8 cellular contexts compared by ENCODE assay signal in genomic region chr19:4064551-4065260, GRCh38. TPM values are rescaled to one million over a fixed set of nuclear protein-coding genes. Genes with fewer than 3 reads are reported as not detected.
A peak's percentile ranks its signal among the peaks of the same experiment; 100 is the strongest.
DNase-seq lines count a peak whose midpoint lies in the region; ATAC-seq, FAIRE-seq and TF ChIP-seq lines count a peak whose summit lies in the region.

No MANE protein-coding gene starts in this region.

- POLR2A ChIA-PET in Caco-2 (lab: Charles Lee) (no interaction called here), HepG2 (lab: Yijun Ruan, JAX) (interaction anchor here (1.0 to 2.0 kb wide), 3 partner anchors 12 to 244 kb away, joined by 3 to 10 read pairs (median 8); no protein-coding TSS in a partner anchor)

- H3K4me1 ChIP-seq in Caco-2 (peaks cover 37% of the 10 kb centered on the region), colonic mucosa (peaks cover 36% of the 10 kb centered on the region), HepG2 (ENCODE audit: insufficient read depth, low read length) (peaks cover 59% of the 10 kb centered on the region)

- no peak overlapping the region for H2AFZ ChIP-seq in HepG2 (ENCODE audit: low read length)

- H3K36me3 ChIP-seq in Caco-2 (ENCODE audit: control insufficient read depth, insufficient read depth, low read length) (no peaks in the 10 kb centered on the region; the same call in none of the 2 replicates), colonic mucosa (no peaks in the 10 kb centered on the region), HepG2 (replicated peaks in 1 of 2; ENCODE audit: control insufficient read depth in 1 of 2, insufficient read depth in 2 of 2, low read length in 2 of 2) (peaks cover 5 to 15% of the 10 kb centered on the region in 2 experiments)

- intact Hi-C loops in Caco-2 (cut with micrococcal nuclease; ENCODE audit: unreplicated experiment): loop anchor here (5.0 to 10.0 kb wide), 3 partner anchors 57 to 80 kb away; partner anchors contain the start of genes EEF2, MAP2K2 and PIAS4
- intact Hi-C loops in colonic mucosa (cut with DNase I): no loop called here
- intact Hi-C loops in HepG2 (cut with micrococcal nuclease; ENCODE audit: unreplicated experiment): loop anchor here (5.0 kb wide), 1 partner anchor 588 kb away; no protein-coding TSS in a partner anchor

- peak overlapping the region; percentile 85 for H3K4me2 ChIP-seq in HepG2 (ENCODE audit: low read depth, low read length)

- H3K9me3 Mint-ChIP-seq in Caco-2 (ENCODE audit: unreplicated experiment): no peaks in the 10 kb centered on the region
- H3K9me3 Mint-ChIP-seq in HFFc6: no peaks in the 10 kb centered on the region

- in situ Hi-C loops in HepG2 (cut with HindIII; ENCODE audit: extremely low pct_ligation_motif_present, low pct_unique_long_range_greater_than_20kb): no loop called here

- no peaks in the 10 kb centered on the region for H3K9me3 ChIP-seq in Caco-2
- H3K9me3 ChIP-seq in colonic mucosa: no peaks in the 10 kb centered on the region
- H3K9me3 ChIP-seq in HepG2 (ENCODE audit: low read length): no peaks in the 10 kb centered on the region

- TF ChIP-seq POLR2A in HepG2 (IDR thresholded peaks at IDR 0.05; ENCODE audit: insufficient read depth in 1 of 2, low read depth in 2 of 2, low read length in 2 of 2): 0 out of 4 replicates have a peak, but pooled peaks of 1 of the 2 experiments have one; percentile 31

- H3K4me1 Mint-ChIP-seq in Caco-2 (ENCODE audit: low read depth, unreplicated experiment) (no peaks in the 10 kb centered on the region), HFFc6 (ENCODE audit: low read depth) (peaks cover 15% of the 10 kb centered on the region)

- no peak for FAIRE-seq in HepG2 (lab: Jason Lieb, UNC)

- peak overlapping the region; percentile 99 for H3K27ac ChIP-seq in colonic mucosa
- H3K27ac ChIP-seq in HepG2 (ENCODE audit: extremely low read length, insufficient read depth, low read length): peak overlapping the region; percentile 85

- H3K4me3 Mint-ChIP-seq in Caco-2 (ENCODE audit: unreplicated experiment) (peak overlapping the region; percentile 68), HFFc6 (peak overlapping the region; percentile 92)

- WGBS in HepG2 (ENCODE audit: low lambda C conversion rate): 0% methylated on average over 15 of the region's 56 CpGs

- CTCF ChIA-PET in Caco-2 (lab: Charles Lee) (no interaction called here), HepG2 (lab: Yijun Ruan, JAX; ENCODE audit: low intra/inter-chr PET ratio, low total read pairs) (no interaction called here)

- peaks cover 48% of the 10 kb centered on the region for H3K79me2 ChIP-seq in HepG2 (ENCODE audit: insufficient read depth, low read length)

- H3K27me3 ChIP-seq in Caco-2 (replicated peaks; ENCODE audit: control insufficient read depth, insufficient read depth, low read length) (no peaks in the 10 kb centered on the region), colonic mucosa (no peaks in the 10 kb centered on the region), HepG2 (ENCODE audit: control insufficient read depth in 1 of 2, insufficient read depth in 2 of 2, low read length in 2 of 2) (no peaks in the 10 kb centered on the region)

- peaks cover 44% of the 10 kb centered on the region for H4K20me1 ChIP-seq in HepG2 (ENCODE audit: insufficient read depth, low read length)

- no peak for TF ChIP-seq CTCF in Caco-2 (IDR thresholded peaks at IDR 0.05; ENCODE audit: insufficient read depth in 1 of 2, low read depth in 1 of 2, low read length in 1 of 2, severe bottlenecking in 1 of 2, unreplicated experiment in 1 of 2)
- no peak for TF ChIP-seq CTCF in HFFc6 (IDR thresholded peaks at IDR 0.05)
- no peak for TF ChIP-seq CTCF in colonic mucosa (IDR thresholded peaks at IDR 0.05)
- no peak for TF ChIP-seq CTCF in HepG2 (CRISPR knock-in tag; IDR thresholded peaks at IDR 0.05)

- BruUV-seq in Caco-2 (replicated peaks; lab: Mats Ljungman, UMichigan) (no TSS peak), HepG2 (replicated peaks; lab: Mats Ljungman, UMichigan) (no TSS peak)

- ATAC-seq in HepG2 (no peak), GM19397 (IDR thresholded peaks at IDR 0.05; ENCODE audit: unreplicated experiment) (no peak)

- no peak for TF ChIP-seq RAD21 in HepG2 (CRISPR knock-in tag; IDR thresholded peaks at IDR 0.05)

- no peaks in the 10 kb centered on the region for H3K27me3 Mint-ChIP-seq in Caco-2 (ENCODE audit: insufficient read depth, unreplicated experiment)
- peaks cover 4% of the 10 kb centered on the region for H3K27me3 Mint-ChIP-seq in HFFc6 (ENCODE audit: insufficient read depth)

- H3K27ac Mint-ChIP-seq in Caco-2 (ENCODE audit: unreplicated experiment) (no peak overlapping the region), HFFc6 (peak overlapping the region; percentile 88)

- DNase-seq in Caco-2 (peak in 1 of 2 experiments; percentile 52), HFFc6 (no peak), T-helper 2 cell (peak in 3 of 5 experiments; percentile 40 to 62 (median 58)), colonic mucosa (peak; percentile 61), HepG2 (ENCODE audit: low spot score) (no peak), HCEC 1CT (no peak)
- peak in 5 of 6 experiments; percentile 9 to 45 (median 40) for DNase-seq in stimulated activated naive CD4-positive, alpha-beta T cell (lab: John Stamatoyannopoulos, UW)

- H3K36me3 Mint-ChIP-seq in Caco-2 (ENCODE audit: insufficient read depth, unreplicated experiment) (peaks cover 22% of the 10 kb centered on the region), HFFc6 (ENCODE audit: low read depth) (no peaks in the 10 kb centered on the region)

- H3K4me3 ChIP-seq in Caco-2 (ENCODE audit: low read depth, low read length) (peak overlapping the region; percentile 82), colonic mucosa (peak overlapping the region; percentile 72), HepG2 (replicated peaks in 1 of 3; ENCODE audit: insufficient read depth in 1 of 3, low read depth in 2 of 3, low read length in 3 of 3) (peak overlapping the region; percentile 84 to 92 (median 91))

- H3K9ac ChIP-seq in colonic mucosa (ENCODE audit: low read depth in 2 of 2, low read length in 2 of 2): peak overlapping the region; percentile 95 to 99
- H3K9ac ChIP-seq in HepG2 (ENCODE audit: insufficient read depth, low read depth, low read length): peak overlapping the region; percentile 88

- no peak for TF ChIP-seq EP300 in HepG2 (IDR thresholded peaks at IDR 0.05; ENCODE audit: low read depth in 2 of 2, low read length in 2 of 2)
- TF ChIP-seq EP300 in HepG2 (CRISPR knock-in tag; IDR thresholded peaks at IDR 0.05; ENCODE audit: borderline replicate concordance): no peak

RNA-seq across cellular contexts. Expression of gene ZBTB7A, which starts 2.0 kb away (rescaled TPM):
- total RNA-seq in Caco-2 (2022): 11.9 and 14.7 TPM in 2 replicates
- total RNA-seq in HFFc6 (2021; fragmentation: NEBNext Ultra II Directional; extraction: Animal tissue kit (Norgen Biotek cat#: 25700)): 10 to 100 TPM; 40.8 to 47.6 (median 43.6) TPM
- total RNA-seq in colonic mucosa: 100 to 1,000 TPM; 110 to 123 TPM
- 3.5 and 3.6 TPM in 2 replicates for total RNA-seq in HepG2 (2016; rRNA removed; fragmentation: Illumina TruSeq; extraction: Trizol)
- 1.8 TPM in 2 replicates for total RNA-seq in HepG2 (2016; cell fraction: cytosol; rRNA removed; fragmentation: Illumina TruSeq; extraction: Trizol; ENCODE audit: low read depth)
- 2.7 and 3.2 TPM in 2 replicates for total RNA-seq in HepG2 (2016; cell fraction: insoluble cytoplasmic fraction; rRNA removed; fragmentation: Illumina TruSeq; extraction: Trizol)
- 3.7 and 4.3 TPM in 2 replicates for total RNA-seq in HepG2 (2016; cell fraction: membrane; rRNA removed; fragmentation: Illumina TruSeq; extraction: Trizol)
- 3.0 and 3.1 TPM in 2 replicates for total RNA-seq in HepG2 (2016; cell fraction: nucleus; rRNA removed; fragmentation: Illumina TruSeq; extraction: Trizol)
- polyA plus RNA-seq in HepG2 (2011; rRNA removed): 4.0 and 5.5 TPM in 2 replicates
- polyA plus RNA-seq in HepG2 (2011; cell fraction: cytosol; rRNA removed): 2.9 and 4.8 TPM in 2 replicates
- 23.5 and 34.3 TPM in 2 replicates for polyA plus RNA-seq in HepG2 (2011; cell fraction: nucleus; rRNA removed)
- polyA plus RNA-seq in HepG2 (2012): 4.7 and 6.0 TPM in 2 replicates
- 0.96 and 1.2 TPM in 2 replicates for polyA plus RNA-seq in HepG2 (2016; cell fraction: cytosol; fragmentation: Illumina TruSeq; extraction: Trizol; ENCODE audit: low read depth)
- polyA plus RNA-seq in HepG2 (2016; cell fraction: insoluble cytoplasmic fraction; fragmentation: Illumina TruSeq; extraction: Trizol; ENCODE audit: low read depth): 4.5 and 4.8 TPM in 2 replicates
- polyA plus RNA-seq in HepG2 (2016; cell fraction: membrane; fragmentation: Illumina TruSeq; extraction: Trizol; ENCODE audit: low read depth): 2.7 and 3.0 TPM in 2 replicates
- polyA plus RNA-seq in HepG2 (2016; cell fraction: nucleus; fragmentation: Illumina TruSeq; extraction: Trizol; ENCODE audit: insufficient read depth, low read depth): 9.7 and 9.9 TPM in 2 replicates
- polyA minus RNA-seq in HepG2 (2011; rRNA and poly(A)+ RNA removed; ENCODE audit: low replicate concordance): 4.3 and 12.1 TPM in 2 replicates
- 9.4 and 10.5 TPM in 2 replicates for polyA minus RNA-seq in HepG2 (2011; cell fraction: cytosol; rRNA and poly(A)+ RNA removed)
- polyA minus RNA-seq in HepG2 (2011; cell fraction: nucleus; rRNA and poly(A)+ RNA removed): 5.0 and 5.4 TPM in 2 replicates

RNA-seq across cellular contexts. Expression of gene PIAS4, which starts 57.2 kb away (rescaled TPM):
- total RNA-seq in Caco-2 (2022) (43.3 and 45.7 TPM in 2 replicates), colonic mucosa (10 to 100 TPM; 29.9 to 31.5 TPM), HepG2 (2016; rRNA removed; fragmentation: Illumina TruSeq; extraction: Trizol) (20.1 and 22.4 TPM in 2 replicates)
- total RNA-seq in HFFc6 (2021; fragmentation: NEBNext Ultra II Directional; extraction: Animal tissue kit (Norgen Biotek cat#: 25700)): 10 to 100 TPM; 20.0 to 26.0 (median 23.3) TPM
- total RNA-seq in HepG2 (2016; cell fraction: cytosol; rRNA removed; fragmentation: Illumina TruSeq; extraction: Trizol; ENCODE audit: low read depth): 4.3 and 5.1 TPM in 2 replicates
- 16.7 and 23.3 TPM in 2 replicates for total RNA-seq in HepG2 (2016; cell fraction: insoluble cytoplasmic fraction; rRNA removed; fragmentation: Illumina TruSeq; extraction: Trizol)
- 9.8 and 11.2 TPM in 2 replicates for total RNA-seq in HepG2 (2016; cell fraction: membrane; rRNA removed; fragmentation: Illumina TruSeq; extraction: Trizol)
- total RNA-seq in HepG2 (2016; cell fraction: nucleus; rRNA removed; fragmentation: Illumina TruSeq; extraction: Trizol): 9.7 and 15.2 TPM in 2 replicates
- 8.7 and 9.0 TPM in 2 replicates for polyA plus RNA-seq in HepG2 (2011; rRNA removed)
- 11.2 and 43.1 TPM in 2 replicates for polyA plus RNA-seq in HepG2 (2011; cell fraction: cytosol; rRNA removed)
- 22.4 and 27.4 TPM in 2 replicates for polyA plus RNA-seq in HepG2 (2011; cell fraction: nucleus; rRNA removed)
- 19.1 and 20.7 TPM in 2 replicates for polyA plus RNA-seq in HepG2 (2012)
- 3.3 and 3.5 TPM in 2 replicates for polyA plus RNA-seq in HepG2 (2016; cell fraction: cytosol; fragmentation: Illumina TruSeq; extraction: Trizol; ENCODE audit: low read depth)
- 18.2 and 33.3 TPM in 2 replicates for polyA plus RNA-seq in HepG2 (2016; cell fraction: insoluble cytoplasmic fraction; fragmentation: Illumina TruSeq; extraction: Trizol; ENCODE audit: low read depth)
- polyA plus RNA-seq in HepG2 (2016; cell fraction: membrane; fragmentation: Illumina TruSeq; extraction: Trizol; ENCODE audit: low read depth): 5.6 and 5.9 TPM in 2 replicates
- polyA plus RNA-seq in HepG2 (2016; cell fraction: nucleus; fragmentation: Illumina TruSeq; extraction: Trizol; ENCODE audit: insufficient read depth, low read depth): 36.3 and 39.1 TPM in 2 replicates
- polyA minus RNA-seq in HepG2 (2011; rRNA and poly(A)+ RNA removed; ENCODE audit: low replicate concordance): 12.2 and 13.9 TPM in 2 replicates
- 5.1 and 7.7 TPM in 2 replicates for polyA minus RNA-seq in HepG2 (2011; cell fraction: cytosol; rRNA and poly(A)+ RNA removed)
- polyA minus RNA-seq in HepG2 (2011; cell fraction: nucleus; rRNA and poly(A)+ RNA removed): 14.5 and 15.1 TPM in 2 replicates

RNA-seq across cellular contexts. Expression of gene MAP2K2, which starts 59.2 kb away (rescaled TPM):
- total RNA-seq in Caco-2 (2022) (149 and 163 TPM in 2 replicates), colonic mucosa (100 to 1,000 TPM; 211 to 260 TPM), HepG2 (2016; rRNA removed; fragmentation: Illumina TruSeq; extraction: Trizol) (72.2 and 80.9 TPM in 2 replicates)
- 100 to 1,000 TPM; 175 to 209 (median 187) TPM for total RNA-seq in HFFc6 (2021; fragmentation: NEBNext Ultra II Directional; extraction: Animal tissue kit (Norgen Biotek cat#: 25700))
- 141 and 153 TPM in 2 replicates for total RNA-seq in HepG2 (2016; cell fraction: cytosol; rRNA removed; fragmentation: Illumina TruSeq; extraction: Trizol; ENCODE audit: low read depth)
- 63.3 and 84.3 TPM in 2 replicates for total RNA-seq in HepG2 (2016; cell fraction: insoluble cytoplasmic fraction; rRNA removed; fragmentation: Illumina TruSeq; extraction: Trizol)
- total RNA-seq in HepG2 (2016; cell fraction: membrane; rRNA removed; fragmentation: Illumina TruSeq; extraction: Trizol): 168 and 190 TPM in 2 replicates
- 40.1 and 53.8 TPM in 2 replicates for total RNA-seq in HepG2 (2016; cell fraction: nucleus; rRNA removed; fragmentation: Illumina TruSeq; extraction: Trizol)
- polyA plus RNA-seq in HepG2 (2011; rRNA removed): 70.3 and 88.1 TPM in 2 replicates
- 63.3 and 103 TPM in 2 replicates for polyA plus RNA-seq in HepG2 (2011; cell fraction: cytosol; rRNA removed)
- polyA plus RNA-seq in HepG2 (2011; cell fraction: nucleus; rRNA removed): 96.2 and 101 TPM in 2 replicates
- 73.5 and 112 TPM in 2 replicates for polyA plus RNA-seq in HepG2 (2012)
- 205 and 223 TPM in 2 replicates for polyA plus RNA-seq in HepG2 (2016; cell fraction: cytosol; fragmentation: Illumina TruSeq; extraction: Trizol; ENCODE audit: low read depth)
- polyA plus RNA-seq in HepG2 (2016; cell fraction: insoluble cytoplasmic fraction; fragmentation: Illumina TruSeq; extraction: Trizol; ENCODE audit: low read depth): 99.4 and 124 TPM in 2 replicates
- 271 and 285 TPM in 2 replicates for polyA plus RNA-seq in HepG2 (2016; cell fraction: membrane; fragmentation: Illumina TruSeq; extraction: Trizol; ENCODE audit: low read depth)
- polyA plus RNA-seq in HepG2 (2016; cell fraction: nucleus; fragmentation: Illumina TruSeq; extraction: Trizol; ENCODE audit: insufficient read depth, low read depth): 113 and 116 TPM in 2 replicates
- 82.8 and 120 TPM in 2 replicates for polyA minus RNA-seq in HepG2 (2011; rRNA and poly(A)+ RNA removed; ENCODE audit: low replicate concordance)
- 55.4 and 61.2 TPM in 2 replicates for polyA minus RNA-seq in HepG2 (2011; cell fraction: cytosol; rRNA and poly(A)+ RNA removed)
- polyA minus RNA-seq in HepG2 (2011; cell fraction: nucleus; rRNA and poly(A)+ RNA removed): 25.8 and 27.8 TPM in 2 replicates

Comparison
In these comparisons a context has a peak if more than half of its experiments do, and no peak if none do; other contexts are left out.
1. DNase-seq: peak in T-helper 2 cell (3 of 5), colonic mucosa (single experiment) and stimulated activated naive CD4-positive, alpha-beta T cell (5 of 6); none in HFFc6 (single experiment), HepG2 (single experiment) and HCEC 1CT (single experiment).
2. Peak in every context shown above with its lines, with median percentiles within 50 percentile points of each other: H3K4me3 ChIP-seq.